In the genomic region with DNA sequence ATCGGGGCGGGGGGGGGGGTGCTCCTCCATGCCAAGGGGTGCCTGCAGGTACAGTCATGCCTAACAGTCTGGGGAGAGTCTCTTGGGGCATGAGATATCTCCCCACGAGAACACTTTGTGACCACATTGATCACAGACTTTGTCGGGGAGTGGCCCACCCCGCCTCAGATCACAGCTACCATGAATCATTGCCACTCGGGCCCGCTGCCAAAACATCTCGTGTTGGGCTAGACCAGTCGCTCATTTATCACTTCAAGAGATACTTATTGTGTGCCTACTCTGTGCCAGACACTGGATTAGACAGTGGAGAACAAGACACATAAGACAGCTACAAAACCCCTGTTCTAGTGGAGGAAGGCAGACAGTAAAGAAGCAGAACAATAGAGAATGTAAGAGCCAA, we compare ENCODE assay signal across 8 cellular contexts.
DNase-seq lines count a peak whose midpoint lies in the region; ATAC-seq and TF ChIP-seq lines count a peak whose summit lies in the region.

No MANE protein-coding gene starts in this region.

- DNase-seq in GOT3 (lab: John Stamatoyannopoulos, UW) (peak; percentile 41), SW480 (ENCODE audit: low spot score) (peak; percentile 39), esophagus muscularis mucosa (ENCODE audit: extremely low spot score) (peak; percentile 94), DMS114 treated with DMSO at 0.1 percent for 48 hours (lab: John Stamatoyannopoulos, UW; ENCODE audit: unreplicated experiment) (no peak), sigmoid colon (no peak), DMS53 (lab: John Stamatoyannopoulos, UW) (no peak)
- DNase-seq in stimulated activated CD4-positive, alpha-beta T cell treated with anti-CD3 and anti-CD28 coated beads, Interleukin-4, amount 100 ng/mL, for 24 hours = peak; percentile 9

- H3K36me3 ChIP-seq in esophagus muscularis mucosa (peaks cover 0 to 33% (median 23%) of the 10 kb centered on the region in 4 donors), sigmoid colon (peaks cover 0 to 25% (median 13%) of the 10 kb centered on the region in 4 donors)

- no peak for ATAC-seq in GM19397 (IDR thresholded peaks at IDR 0.05; ENCODE audit: unreplicated experiment)

- peak overlapping the region in 1 of 4 donors; percentile 18 for H3K27ac ChIP-seq in esophagus muscularis mucosa (replicated peaks in 1 of 4)
- peak overlapping the region in 1 of 4 donors; percentile 12 for H3K27ac ChIP-seq in sigmoid colon

- no peak overlapping the region for H3K4me3 ChIP-seq in esophagus muscularis mucosa
- H3K4me3 ChIP-seq in sigmoid colon = no peak overlapping the region

- TF ChIP-seq EP300 in esophagus muscularis mucosa (IDR thresholded peaks at IDR 0.05) = no peak
- TF ChIP-seq EP300 in sigmoid colon (IDR thresholded peaks at IDR 0.05) = no peak

- 62% methylated on average over 9 of the region's 9 CpGs for WGBS in esophagus muscularis mucosa
- WGBS in sigmoid colon, 2 donors = 22 to 52% methylated on average over 9 of the region's 9 CpGs

- intact Hi-C loops in esophagus muscularis mucosa (cut with DNase I) = no loop called here
- intact Hi-C loops in sigmoid colon (cut with DNase I) = no loop called here

- H3K4me1 ChIP-seq in esophagus muscularis mucosa (peaks cover 0 to 20% (median 8%) of the 10 kb centered on the region in 4 donors), sigmoid colon (peaks cover 0 to 11% (median 10%) of the 10 kb centered on the region in 4 donors)

- H3K9me3 ChIP-seq in esophagus muscularis mucosa (no peaks in the 10 kb centered on the region), sigmoid colon (no peaks in the 10 kb centered on the region)

- TF ChIP-seq CTCF in esophagus muscularis mucosa (IDR thresholded peaks at IDR 0.05) = no peak
- TF ChIP-seq CTCF in sigmoid colon (IDR thresholded peaks at IDR 0.05) = no peak

- H3K27me3 ChIP-seq in esophagus muscularis mucosa (no peaks in the 10 kb centered on the region), sigmoid colon (no peaks in the 10 kb centered on the region)

- TF ChIP-seq POLR2A in esophagus muscularis mucosa (IDR thresholded peaks at IDR 0.05; ENCODE audit: low read depth) (no peak), sigmoid colon (IDR thresholded peaks at IDR 0.05) (no peak)

Comparison
In these comparisons a context has a peak if more than half of its experiments do, and no peak if none do; other contexts are left out.
1. DNase-seq: peak in GOT3 (single experiment), SW480 (single experiment), esophagus muscularis mucosa (single experiment) and stimulated activated CD4-positive, alpha-beta T cell treated with anti-CD3 and anti-CD28 coated beads, Interleukin-4, amount 100 ng/mL, for 24 hours (single experiment); none in DMS114 treated with DMSO at 0.1 percent for 48 hours (single experiment), sigmoid colon (single experiment) and DMS53 (single experiment).